ENCODE assay signal across 8 cellular contexts in genomic region chr1:1040004-1040991, GRCh38. TPM values are rescaled to one million over a fixed set of nuclear protein-coding genes. Genes with fewer than 3 reads are reported as not detected.
A peak's percentile ranks its signal among the peaks of the same experiment; 100 is the strongest.
DNase-seq lines count a peak whose midpoint lies in the region; ATAC-seq and TF ChIP-seq lines count a peak whose summit lies in the region.

No MANE protein-coding gene starts in this region.

- H3K9ac ChIP-seq in SK-N-MC (ENCODE audit: insufficient read length), result no peak overlapping the region

- H3K27ac Mint-ChIP-seq in activated naive CD4-positive, alpha-beta T cell treated with anti-CD3 and anti-CD28 coated beads, Interleukin-2, amount 50 U/mL, for 72 hours, result peak overlapping the region in 1 of 2 donors; percentile 66
- peak overlapping the region; percentile 87 for H3K27ac Mint-ChIP-seq in glutamatergic neuron (ENCODE audit: unreplicated experiment)

- no peaks in the 10 kb centered on the region for H3K9me3 Mint-ChIP-seq in activated naive CD4-positive, alpha-beta T cell treated with anti-CD3 and anti-CD28 coated beads, Interleukin-2, amount 50 U/mL, for 72 hours
- H3K9me3 Mint-ChIP-seq in glutamatergic neuron (ENCODE audit: unreplicated experiment), result peaks cover 19% of the 10 kb centered on the region

- ATAC-seq in HG02981 (IDR thresholded peaks at IDR 0.05; ENCODE audit: unreplicated experiment), result peak; percentile 42
- peak; percentile 74 to 91 for ATAC-seq in activated naive CD4-positive, alpha-beta T cell treated with anti-CD3 and anti-CD28 coated beads, Interleukin-2, amount 50 U/mL, for 72 hours

- peak overlapping the region; percentile 84 for H3K4me3 Mint-ChIP-seq in glutamatergic neuron (ENCODE audit: unreplicated experiment)

- H3K4me1 Mint-ChIP-seq in glutamatergic neuron (ENCODE audit: low read depth, unreplicated experiment), result peaks cover 21% of the 10 kb centered on the region

- DNase-seq in DMS53 treated with DMSO at 0.1 percent for 48 hours (lab: John Stamatoyannopoulos, UW; ENCODE audit: unreplicated experiment), result peak; percentile 78
- DNase-seq in SK-N-MC (ENCODE audit: low read depth, low spot score), result peak; percentile 40
- DNase-seq in activated naive CD4-positive, alpha-beta T cell treated with anti-CD3 and anti-CD28 coated beads, Interleukin-2, amount 50 U/mL, for 72 hours (ENCODE audit: low spot score in 2 of 2), result peak in 1 of 2 donors; percentile 81
- DNase-seq in glutamatergic neuron, result peak; percentile 85
- DNase-seq in prostate gland (ENCODE audit: low spot score), result peak; percentile 78
- DNase-seq in transverse colon, result peak; percentile 82
- DNase-seq in SJCRH30, result no peak

- no peaks in the 10 kb centered on the region for H3K36me3 Mint-ChIP-seq in activated naive CD4-positive, alpha-beta T cell treated with anti-CD3 and anti-CD28 coated beads, Interleukin-2, amount 50 U/mL, for 72 hours
- H3K36me3 Mint-ChIP-seq in glutamatergic neuron (ENCODE audit: unreplicated experiment), result peaks cover 4% of the 10 kb centered on the region

- TF ChIP-seq CTCF in glutamatergic neuron (IDR thresholded peaks at IDR 0.05; ENCODE audit: partially characterized antibody, unreplicated experiment) (no peak), prostate gland (IDR thresholded peaks at IDR 0.05) (peak in 2 of 4 experiments; percentile 38 to 44), transverse colon (IDR thresholded peaks at IDR 0.05) (peak in 2 of 5 experiments; percentile 8 to 41)

- H3K27ac ChIP-seq in SK-N-MC (no peak overlapping the region), prostate gland (no peak overlapping the region), transverse colon (peak overlapping the region in 1 of 4 donors; percentile 50), SJCRH30 (no peak overlapping the region)

- H3K9me3 ChIP-seq in SK-N-MC (ENCODE audit: low read depth, low read length), result no peaks in the 10 kb centered on the region
- H3K9me3 ChIP-seq in prostate gland, result no peaks in the 10 kb centered on the region
- no peaks in the 10 kb centered on the region for H3K9me3 ChIP-seq in transverse colon
- H3K9me3 ChIP-seq in SJCRH30 (replicated peaks), result no peaks in the 10 kb centered on the region

- intact Hi-C loops in prostate gland (cut with DNase I) (no loop called here), transverse colon (cut with DNase I; ENCODE audit: low total_unique reads) (no loop called here)

- H3K36me3 ChIP-seq in SK-N-MC (ENCODE audit: insufficient read depth, low read length) (peaks cover 20% of the 10 kb centered on the region; the same call in 1 of the 2 replicates), prostate gland (no peaks in the 10 kb centered on the region), transverse colon (no peaks in the 10 kb centered on the region), SJCRH30 (no peaks in the 10 kb centered on the region)

- peaks cover 20% of the 10 kb centered on the region for H3K27me3 Mint-ChIP-seq in glutamatergic neuron (ENCODE audit: unreplicated experiment)

- WGBS in prostate gland, result 18% methylated on average over 43 of the region's 99 CpGs
- WGBS in transverse colon (ENCODE audit: low coverage in 1 of 2), 2 donors, result 3% methylated on average over 50 of the region's 99 CpGs; no CpG with 5 or more reads in 1 of the 2 donors

- TF ChIP-seq POLR2A in prostate gland (IDR thresholded peaks at IDR 0.05) (peak; percentile 15), transverse colon (IDR thresholded peaks at IDR 0.05) (no peak)

- H3K27me3 ChIP-seq in prostate gland (replicated peaks; ENCODE audit: insufficient read depth) (no peaks in the 10 kb centered on the region), transverse colon (peaks cover 24% of the 10 kb centered on the region), SJCRH30 (no peaks in the 10 kb centered on the region)

- in situ Hi-C loops in transverse colon (cut with MboI; ENCODE audit: low pct_ligation_motif_present in 1 of 4, low pct_unique_long_range_greater_than_20kb in 1 of 4, low sequenced_read_pairs in 3 of 4), result no loop called here

- H3K4me3 ChIP-seq in SK-N-MC (peak overlapping the region; percentile 72), prostate gland (peak overlapping the region; percentile 23 to 29), transverse colon (peak overlapping the region; percentile 5 to 50 (median 29)), SJCRH30 (no peak overlapping the region)

- H3K4me1 ChIP-seq in prostate gland (replicated peaks) (peaks cover 7% of the 10 kb centered on the region), transverse colon (peaks cover 9 to 15% (median 13%) of the 10 kb centered on the region in 4 donors), SJCRH30 (no peaks in the 10 kb centered on the region)

- no peak for TF ChIP-seq EP300 in transverse colon (IDR thresholded peaks at IDR 0.05; ENCODE audit: low read depth)

RNA-seq across cellular contexts. Expression of gene AGRN, which starts 20.4 kb away (rescaled TPM):
- total RNA-seq in activated naive CD4-positive, alpha-beta T cell treated with anti-CD3 and anti-CD28 coated beads, Interleukin-2, amount 50 U/mL, for 72 hours, result 10 to 100 TPM; 44.5 to 79.9 TPM
- total RNA-seq in glutamatergic neuron (ENCODE audit: unreplicated experiment) (914 TPM), prostate gland (10 to 100 TPM; 87.7 to 92.4 TPM), transverse colon (100 to 1,000 TPM in 1 of 4 donors, 10 to 100 TPM in 3; 25.4 to 132 (median 44.8) TPM)
- total RNA-seq in SJCRH30 (2014; rRNA removed; shearing (Covaris generic)), result 10.4 and 13.7 TPM in 2 replicates

RNA-seq across cellular contexts. Expression of gene ISG15, which starts 27.0 kb away (rescaled TPM):
- 10 to 100 TPM; 91.6 to 97.5 TPM for total RNA-seq in activated naive CD4-positive, alpha-beta T cell treated with anti-CD3 and anti-CD28 coated beads, Interleukin-2, amount 50 U/mL, for 72 hours
- total RNA-seq in glutamatergic neuron (ENCODE audit: unreplicated experiment) (18.4 TPM), prostate gland (10 to 100 TPM; 22.3 to 27.2 TPM), transverse colon (10 to 100 TPM in 3 of 4 donors, not detected in 1; 36.0 to 70.6 (median 40.8) TPM)
- 5.1 and 12.6 TPM in 2 replicates for total RNA-seq in SJCRH30 (2014; rRNA removed; shearing (Covaris generic))

RNA-seq across cellular contexts. Expression of gene RNF223, which starts 33.8 kb away (rescaled TPM):
- not detected for total RNA-seq in activated naive CD4-positive, alpha-beta T cell treated with anti-CD3 and anti-CD28 coated beads, Interleukin-2, amount 50 U/mL, for 72 hours
- total RNA-seq in glutamatergic neuron (ENCODE audit: unreplicated experiment) (not detected), prostate gland (1 to 10 TPM; 1.4 to 1.8 TPM), transverse colon (1 to 10 TPM; 3.0 to 7.5 (median 5.0) TPM)
- not detected in 2 replicates for total RNA-seq in SJCRH30 (2014; rRNA removed; shearing (Covaris generic))

RNA-seq across cellular contexts. Expression of gene HES4, which starts 40.4 kb away (rescaled TPM):
- 1 to 10 TPM; 3.2 to 4.4 TPM for total RNA-seq in activated naive CD4-positive, alpha-beta T cell treated with anti-CD3 and anti-CD28 coated beads, Interleukin-2, amount 50 U/mL, for 72 hours
- total RNA-seq in glutamatergic neuron (ENCODE audit: unreplicated experiment) (218 TPM), prostate gland (10 to 100 TPM; 45.8 to 82.6 TPM), transverse colon (100 to 1,000 TPM in 1 of 4 donors, 10 to 100 TPM in 3; 10.8 to 140 (median 15.7) TPM)
- total RNA-seq in SJCRH30 (2014; rRNA removed; shearing (Covaris generic)), result 15.3 and 15.9 TPM in 2 replicates

RNA-seq across cellular contexts. Expression of gene PERM1, which starts 58.4 kb away (rescaled TPM):
- total RNA-seq in activated naive CD4-positive, alpha-beta T cell treated with anti-CD3 and anti-CD28 coated beads, Interleukin-2, amount 50 U/mL, for 72 hours, result not detected
- 0.32 TPM for total RNA-seq in glutamatergic neuron (ENCODE audit: unreplicated experiment)
- 1 to 10 TPM in 1 of 2 donors, under 1 TPM in 1; 0.80 to 3.9 TPM for total RNA-seq in prostate gland
- total RNA-seq in transverse colon, result under 1 TPM in 1 of 4 donors, not detected in 3; 0.14 TPM
- total RNA-seq in SJCRH30 (2014; rRNA removed; shearing (Covaris generic)), result 0.13 TPM in 1 of 2 replicates, not detected in the other

Comparison
In these comparisons a context has a peak if more than half of its experiments do, and no peak if none do; other contexts are left out.
1. DNase-seq: peak in DMS53 treated with DMSO at 0.1 percent for 48 hours (single experiment), SK-N-MC (single experiment), glutamatergic neuron (single experiment), prostate gland (single experiment) and transverse colon (single experiment); none in SJCRH30 (0 of 2).